ENCODE assay signal across 9 cellular contexts in genomic region chr2:152505495-152505906, GRCh38.
DNase-seq lines count a peak whose midpoint lies in the region; ATAC-seq and TF ChIP-seq lines count a peak whose summit lies in the region.
"Had no signal": no experiment of that assay in that cellular context is flagged by ENCODE, and none has a peak within 500 bp of the region (broad histone marks: within the 10 kb centered on the region; RNA-seq: fewer than 3 reads in every experiment).

No MANE protein-coding gene starts in this region.

- H3K27me3 Mint-ChIP-seq in endothelial cell (ENCODE audit: unreplicated experiment): peaks cover 5% of the 10 kb centered on the region

- no peak overlapping the region for H3K4me3 Mint-ChIP-seq in endothelial cell (ENCODE audit: unreplicated experiment)
- H3K4me3 Mint-ChIP-seq: activated T-helper 1 cell treated with anti-CD3 and anti-CD28 coated beads, Interleukin-12 subunit alpha, Interleukin-12 subunit beta, Interleukin-2, Interleukin-4 antibody, amounts not matched to agents 30 ng/mL and 10 ng/mL and 1 ng/mL, durations not matched to agents 14 hours and 24 hours and 36 hours had no signal

- peak overlapping the region; percentile 18 to 29 for H3K4me3 ChIP-seq in Panc1 (ENCODE audit: low read depth in 2 of 2, low read length in 2 of 2)
- H3K4me3 ChIP-seq in fibroblast of mammary gland (ENCODE audit: control insufficient read depth, low read depth, low read length): no peak overlapping the region
- H3K4me3 ChIP-seq in effector memory CD4-positive, alpha-beta T cell (ENCODE audit: insufficient read depth, low read depth, low read length, poor library complexity, severe bottlenecking): no peak overlapping the region

- H3K36me3 ChIP-seq in Panc1 (ENCODE audit: control insufficient read depth, insufficient read depth, low read length): no peaks in the 10 kb centered on the region
- no peaks in the 10 kb centered on the region for H3K36me3 ChIP-seq in effector memory CD4-positive, alpha-beta T cell (ENCODE audit: control insufficient read depth, insufficient read depth, low read length)

- H3K27ac ChIP-seq in Panc1 (ENCODE audit: low read length): peak overlapping the region; percentile 98
- H3K27ac ChIP-seq in effector memory CD4-positive, alpha-beta T cell (ENCODE audit: insufficient read depth, low read length, poor library complexity, severe bottlenecking): no peak overlapping the region

- no peaks in the 10 kb centered on the region for H3K9me3 ChIP-seq in Panc1 (ENCODE audit: control insufficient read depth, insufficient read depth, low read depth, low read length)
- H3K9me3 ChIP-seq in effector memory CD4-positive, alpha-beta T cell (ENCODE audit: control insufficient read depth, low read length): no peaks in the 10 kb centered on the region

- H3K4me1 Mint-ChIP-seq in endothelial cell (ENCODE audit: unreplicated experiment): peaks cover 10% of the 10 kb centered on the region

- no peaks in the 10 kb centered on the region for H3K9me3 Mint-ChIP-seq in endothelial cell (ENCODE audit: unreplicated experiment)

- BruUV-seq in Panc1 (replicated peaks; lab: Mats Ljungman, UMichigan): no TSS peak

- peaks cover 6% of the 10 kb centered on the region for H3K36me3 Mint-ChIP-seq in endothelial cell (ENCODE audit: low read depth, unreplicated experiment)

- intact Hi-C loops in Panc1 (cut with micrococcal nuclease; ENCODE audit: unreplicated experiment): no loop called here

- POLR2A ChIA-PET in Panc1 (lab: Charles Lee): no interaction called here

- CTCF ChIA-PET in Panc1 (lab: Charles Lee): no interaction called here

- in situ Hi-C loops in Panc1 (cut with HindIII; ENCODE audit: low pct_unique_long_range_greater_than_20kb, low sequenced_read_pairs): no loop called here

- peaks cover 69% of the 10 kb centered on the region for H3K4me1 ChIP-seq in Panc1 (ENCODE audit: control insufficient read depth, insufficient read depth, low read length)
- no peaks in the 10 kb centered on the region for H3K4me1 ChIP-seq in effector memory CD4-positive, alpha-beta T cell (ENCODE audit: control insufficient read depth, insufficient read depth, low read length, poor library complexity, severe bottlenecking)

- ATAC-seq in Panc1: peak; percentile 77

- no peaks in the 10 kb centered on the region for H3K27me3 ChIP-seq in Panc1 (ENCODE audit: control insufficient read depth, insufficient read depth, low read length)
- no peaks in the 10 kb centered on the region for H3K27me3 ChIP-seq in effector memory CD4-positive, alpha-beta T cell (replicated peaks; ENCODE audit: control insufficient read depth, insufficient read depth, low read length, poor library complexity, severe bottlenecking)

- no peak overlapping the region for H3K27ac Mint-ChIP-seq in endothelial cell (ENCODE audit: unreplicated experiment)
- H3K27ac Mint-ChIP-seq: activated T-helper 1 cell treated with anti-CD3 and anti-CD28 coated beads, Interleukin-12 subunit alpha, Interleukin-12 subunit beta, Interleukin-2, Interleukin-4 antibody, amounts not matched to agents 30 ng/mL and 10 ng/mL and 1 ng/mL, durations not matched to agents 14 hours and 24 hours and 36 hours had no signal

- DNase-seq in ELR (ENCODE audit: low read depth) (peak; percentile 92), Panc1 (ENCODE audit: low read depth, low spot score) (peak; percentile 92), fibroblast of mammary gland (ENCODE audit: low read depth) (peak; percentile 89), nucleus accumbens (lab: John Stamatoyannopoulos, UW) (peak in 34 of 56 donors; percentile 8 to 74 (median 43)), RKO (ENCODE audit: low spot score) (no peak), endothelial cell (ENCODE audit: low spot score) (no peak)
- no peak for DNase-seq in effector memory CD4-positive, alpha-beta T cell
- DNase-seq in activated naive CD4-positive, alpha-beta T cell treated with anti-CD3 and anti-CD28 coated beads, Interleukin-2, amount 50 U/mL, for 16 hours: no peak

- TF ChIP-seq CTCF in Panc1 (IDR thresholded peaks at IDR 0.05): no peak
- TF ChIP-seq CTCF in fibroblast of mammary gland (conservative IDR thresholded peaks at IDR 0.05; ENCODE audit: control insufficient read depth, insufficient read depth, low read depth, low read length): no peak
- no peak for TF ChIP-seq CTCF in endothelial cell (IDR thresholded peaks at IDR 0.05; ENCODE audit: unreplicated experiment)

Comparison
In these comparisons a context has a peak if more than half of its experiments do, and no peak if none do; other contexts are left out.
1. DNase-seq: peak in ELR (single experiment), Panc1 (single experiment), fibroblast of mammary gland (single experiment) and nucleus accumbens (34 of 56); none in RKO (single experiment), effector memory CD4-positive, alpha-beta T cell (0 of 3), activated naive CD4-positive, alpha-beta T cell treated with anti-CD3 and anti-CD28 coated beads, Interleukin-2, amount 50 U/mL, for 16 hours (single experiment) and endothelial cell (single experiment).
2. H3K4me3 ChIP-seq: peak in Panc1 (2 of 2); none in fibroblast of mammary gland (single experiment) and effector memory CD4-positive, alpha-beta T cell (single experiment).